8 cellular contexts compared by ENCODE assay signal in genomic region chr16:77599793-77600415, GRCh38.
DNase-seq lines count a peak whose midpoint lies in the region; ATAC-seq, FAIRE-seq and TF ChIP-seq lines count a peak whose summit lies in the region.

No MANE protein-coding gene starts in this region.

- peak; percentile 49 for TF ChIP-seq RAD21 in GM12878 (IDR thresholded peaks at IDR 0.05; ENCODE audit: insufficient read depth, low read depth, low read length)

- CTCF ChIA-PET in GM12878 (lab: Yijun Ruan, JAX) = interaction anchor here (0.7 kb wide), 1 partner anchor 57 kb away, joined by 3 read pairs; no protein-coding TSS in a partner anchor

- H3K4me2 ChIP-seq in GM12878 (ENCODE audit: control insufficient read depth, insufficient read depth) = no peak overlapping the region

- ATAC-seq in GM18498 (IDR thresholded peaks at IDR 0.05; ENCODE audit: unreplicated experiment) (peak; percentile 71), GM12878 (peak; percentile 81), GM21447 (IDR thresholded peaks at IDR 0.05; ENCODE audit: unreplicated experiment) (no peak)

- H3K36me3 ChIP-seq in GM12878 (ENCODE audit: control insufficient read depth in 2 of 2, insufficient read depth in 2 of 2, low read length in 1 of 2) = no peaks in the 10 kb centered on the region

- no peak overlapping the region for H3K4me3 ChIP-seq in GM12878

- POLR2A ChIA-PET in GM12878 (lab: Charles Lee) = no interaction called here

- no peaks in the 10 kb centered on the region for H3K79me2 ChIP-seq in GM12878 (ENCODE audit: control insufficient read depth, insufficient read depth, low read length)

- H3K27ac ChIP-seq in GM12878 (ENCODE audit: control insufficient read depth, insufficient read depth) = no peak overlapping the region

- SMC1A ChIA-PET in GM12878 (lab: Charles Lee; ENCODE audit: uncharacterized antibody, unreplicated experiment) = interaction anchor here (0.7 kb wide), 1 partner anchor 150 kb away, joined by 3 read pairs; no protein-coding TSS in a partner anchor

- intact Hi-C loops in GM12878 (cut with micrococcal nuclease; ENCODE audit: unreplicated experiment) = loop anchor here (10.0 kb wide), 1 partner anchor 375 kb away; no protein-coding TSS in a partner anchor

- no peaks in the 10 kb centered on the region for H3K4me1 ChIP-seq in GM12878 (ENCODE audit: control insufficient read depth, insufficient read depth, low read length)

- in situ Hi-C loops in GM12878 (cut with MboI) = no loop called here

- no peaks in the 10 kb centered on the region for H4K20me1 ChIP-seq in GM12878 (ENCODE audit: control insufficient read depth, insufficient read depth)

- DNase-seq in CD1c-positive myeloid dendritic cell (ENCODE audit: extremely low spot score) (peak; percentile 21), NCI-H1694 (lab: John Stamatoyannopoulos, UW) (peak; percentile 1), GM12878 (ENCODE audit: low read depth, low spot score) (no peak), midbrain (lab: John Stamatoyannopoulos, UW) (peak; percentile 12), globus pallidus (ENCODE audit: low spot score) (no peak), NCI-H345 treated with DMSO at 0.1 percent for 48 hours (lab: John Stamatoyannopoulos, UW; ENCODE audit: unreplicated experiment) (no peak)

- TF ChIP-seq EP300 in GM12878 (IDR thresholded peaks at IDR 0.05; ENCODE audit: borderline replicate concordance in 1 of 2, control insufficient read depth in 1 of 2, low read depth in 2 of 2, low read length in 2 of 2) = no peak

- no peaks in the 10 kb centered on the region for H3K9me3 ChIP-seq in GM12878 (replicated peaks; ENCODE audit: control insufficient read depth, insufficient read depth, low read length)

- FAIRE-seq in GM12878 (lab: Jason Lieb, UNC) = peak; percentile 27

- H3K27me3 ChIP-seq in GM12878 (replicated peaks in 1 of 2; ENCODE audit: control insufficient read depth in 2 of 2, insufficient read depth in 2 of 2, low read length in 1 of 2) = no peaks in the 10 kb centered on the region; a peak in 1 of 4 replicates

- TF ChIP-seq CTCF in GM12878 (IDR thresholded peaks at IDR 0.05 in 2 of 3, conservative IDR thresholded peaks at IDR 0.05 in 1 of 3; ENCODE audit: control insufficient read depth in 2 of 3, extremely low read depth in 1 of 3, insufficient read depth in 1 of 3, low read depth in 3 of 3, low read length in 3 of 3) = peak; percentile 61 to 84 (median 84)

- no peak overlapping the region for H2AFZ ChIP-seq in GM12878 (ENCODE audit: control insufficient read depth, low read depth, low read length)

- TF ChIP-seq POLR2A in GM12878 (IDR thresholded peaks at IDR 0.05; ENCODE audit: low read depth, low read length) = no peak

- no TSS peak for BruUV-seq in GM12878 (replicated peaks; lab: Mats Ljungman, UMichigan)

- RAD21 ChIA-PET in GM12878 (lab: Charles Lee; ENCODE audit: unreplicated experiment) = interaction anchor here (1.0 kb wide), 1 partner anchor 403 kb away, joined by 3 read pairs; no protein-coding TSS in a partner anchor

- no peak overlapping the region for H3K9ac ChIP-seq in GM12878 (ENCODE audit: control insufficient read depth, insufficient read depth, low read length)

TF ChIP-seq in GM12878, 131 proteins besides CTCF, POLR2A, EP300 and RAD21:
- peak; percentile 40; the same call in 1 of the 2 replicates for TF ChIP-seq SMC3 (IDR thresholded peaks at IDR 0.05; ENCODE audit: borderline replicate concordance, low read length)
- no peak for TF ChIP-seq MTA2 (IDR thresholded peaks at IDR 0.05; ENCODE audit: low read depth)

Comparison
In these comparisons a context has a peak if more than half of its experiments do, and no peak if none do; other contexts are left out.
1. DNase-seq: peak in CD1c-positive myeloid dendritic cell (single experiment), NCI-H1694 (single experiment) and midbrain (single experiment); none in GM12878 (single experiment), globus pallidus (single experiment) and NCI-H345 treated with DMSO at 0.1 percent for 48 hours (single experiment).